Comparison of ENCODE assay signal across 8 cellular contexts in the genomic region with DNA sequence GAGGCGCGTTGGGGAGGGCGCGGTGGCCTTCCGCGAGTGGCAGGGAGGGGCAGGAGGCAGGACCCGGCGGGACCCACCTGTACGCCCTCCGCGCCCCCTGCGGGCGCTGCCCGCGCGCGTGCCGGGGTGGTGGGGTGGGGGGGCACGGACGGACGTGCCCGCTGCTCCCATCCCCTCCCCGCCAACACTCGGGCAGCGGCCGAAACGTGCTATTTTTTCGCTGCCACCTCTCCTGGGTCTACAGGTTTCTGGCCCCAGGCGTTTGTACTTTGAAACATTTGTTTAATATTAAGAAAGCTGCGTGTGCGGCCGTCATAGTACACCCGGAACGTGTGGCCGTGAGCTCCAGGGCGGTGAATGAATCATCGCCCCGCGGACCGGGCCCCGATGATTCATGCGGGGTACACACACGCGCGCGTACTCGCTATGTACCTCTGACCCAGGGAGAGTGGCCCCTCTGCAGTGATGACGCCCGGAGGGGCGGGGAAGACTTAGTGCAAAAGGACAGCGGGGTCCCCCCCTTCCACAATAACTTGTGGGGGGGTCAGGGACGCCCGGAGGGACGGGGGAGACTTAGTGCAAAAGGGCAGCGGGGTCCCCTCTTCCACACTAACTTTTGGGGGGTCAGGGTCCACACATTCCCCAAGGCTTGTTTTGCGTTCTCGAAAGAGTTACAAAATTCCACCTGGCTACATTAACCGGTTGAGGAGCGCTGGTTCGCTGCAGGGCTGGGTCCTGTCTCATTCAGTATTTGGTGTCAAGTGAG. TPM values are rescaled to one million over a fixed set of nuclear protein-coding genes. Genes with fewer than 3 reads are reported as not detected.
A peak's percentile ranks its signal among the peaks of the same experiment; 100 is the strongest.
DNase-seq lines count a peak whose midpoint lies in the region; ATAC-seq and TF ChIP-seq lines count a peak whose summit lies in the region.

No MANE protein-coding gene starts in this region.

- H3K4me1 ChIP-seq in HCT116 (ENCODE audit: control insufficient read depth in 1 of 2, insufficient read depth in 2 of 2, low read length in 2 of 2) (peaks cover 0 to 16% of the 10 kb centered on the region in 2 experiments; a peak in 2 of 4 replicates), endodermal cell (ENCODE audit: control insufficient read depth, insufficient read depth, low read length) (no peaks in the 10 kb centered on the region), mesodermal cell (ENCODE audit: control insufficient read depth, insufficient read depth, low read length, poor library complexity, severe bottlenecking) (peaks cover 2% of the 10 kb centered on the region)

- RAD21 ChIA-PET in HCT116 (lab: Charles Lee; ENCODE audit: low non-redundant PET in 1 of 2, low total read pairs in 2 of 2, uncharacterized antibody in 2 of 2, unreplicated experiment in 2 of 2), result interaction anchor here in 1 of 2 experiments (0.8 kb wide), 1 partner anchor 87 kb away, joined by 3 read pairs; no protein-coding TSS in a partner anchor

- H3K9me3 ChIP-seq in HCT116 (ENCODE audit: control insufficient read depth in 1 of 2, insufficient read depth in 1 of 2, low read depth in 1 of 2, low read length in 2 of 2) (no peaks in the 10 kb centered on the region), endodermal cell (ENCODE audit: control insufficient read depth, low read length) (no peaks in the 10 kb centered on the region), mesodermal cell (ENCODE audit: control insufficient read depth, low read length) (no peaks in the 10 kb centered on the region)

- no peaks in the 10 kb centered on the region for H3K4me1 Mint-ChIP-seq in endodermal cell

- H3K27me3 ChIP-seq in HCT116 (ENCODE audit: insufficient read depth, low read length) (no peaks in the 10 kb centered on the region), endodermal cell (ENCODE audit: control insufficient read depth, insufficient read depth, low read length, poor library complexity, severe bottlenecking) (peaks cover 84% of the 10 kb centered on the region)

- H3K4me3 Mint-ChIP-seq in endodermal cell, result peak overlapping the region; percentile 56

- TF ChIP-seq POLR2A in HCT116 (IDR thresholded peaks at IDR 0.05; ENCODE audit: borderline replicate concordance, extremely low read depth, insufficient read depth, insufficient read length), result no peak

- no peaks in the 10 kb centered on the region for H4K20me1 ChIP-seq in HCT116 (ENCODE audit: insufficient read depth)

- 2 to 10% methylated on average over 11 to 60 of the region's 60 CpGs for WGBS in endodermal cell (ENCODE audit: insufficient coverage in 1 of 2, insufficient read length in 1 of 2), 2 experiments
- WGBS in mesodermal cell (ENCODE audit: insufficient coverage in 2 of 2), 2 experiments, result 2 to 3% methylated on average over 43 to 47 of the region's 60 CpGs

- peak; percentile 44 for ATAC-seq in HCT116

- intact Hi-C loops in HCT116 (cut with micrococcal nuclease), result no loop called here

- peak overlapping the region; percentile 67 for H3K9ac ChIP-seq in HCT116 (ENCODE audit: low read length)
- H3K9ac ChIP-seq in endodermal cell (ENCODE audit: extremely low read depth, low read length, poor library complexity, severe bottlenecking), result peak overlapping the region; percentile 6

- TF ChIP-seq RAD21 in HCT116 (IDR thresholded peaks at IDR 0.05; ENCODE audit: low read depth), result no peak

- no peaks in the 10 kb centered on the region for H3K36me3 Mint-ChIP-seq in endodermal cell (ENCODE audit: low read depth)

- H3K9me2 ChIP-seq in HCT116 (ENCODE audit: insufficient read depth), result no peaks in the 10 kb centered on the region

- peak overlapping the region; percentile 60 to 71 for H3K4me3 ChIP-seq in HCT116 (replicated peaks in 1 of 2; ENCODE audit: low read depth in 1 of 2, low read length in 2 of 2)
- peak overlapping the region; percentile 79 for H3K4me3 ChIP-seq in endodermal cell (ENCODE audit: low read length)
- peak overlapping the region; percentile 63 for H3K4me3 ChIP-seq in mesodermal cell (ENCODE audit: extremely low read depth, insufficient read depth, low read length, poor library complexity, severe bottlenecking)

- peak overlapping the region; percentile 79 for H3K4me2 ChIP-seq in HCT116 (ENCODE audit: low read length)

- BruUV-seq in HCT116 (replicated peaks; lab: Mats Ljungman, UMichigan), result no TSS peak

- peaks cover 87% of the 10 kb centered on the region for H3K27me3 Mint-ChIP-seq in endodermal cell (ENCODE audit: insufficient read depth)

- TF ChIP-seq CTCF in HCT116 (IDR thresholded peaks at IDR 0.05 in 2 of 3, conservative IDR thresholded peaks at IDR 0.05 in 1 of 3; ENCODE audit: borderline replicate concordance in 1 of 3, insufficient read depth in 1 of 3, low read depth in 2 of 3, low read length in 2 of 3) (no peak), endodermal cell (conservative IDR thresholded peaks at IDR 0.05) (peak; percentile 8)

- CTCF ChIA-PET in HCT116 (lab: Charles Lee), result no interaction called here

- H3K36me3 ChIP-seq in HCT116 (ENCODE audit: control insufficient read depth in 1 of 2, insufficient read depth in 2 of 2, low read length in 2 of 2) (no peaks in the 10 kb centered on the region), endodermal cell (ENCODE audit: control insufficient read depth, insufficient read depth, low read length) (no peaks in the 10 kb centered on the region), mesodermal cell (ENCODE audit: control insufficient read depth, insufficient read depth, low read length) (no peaks in the 10 kb centered on the region)

- H2AFZ ChIP-seq in HCT116 (ENCODE audit: low read depth, low read length, poor library complexity, severe bottlenecking), result no peak overlapping the region

- H3K27ac ChIP-seq in HCT116 (ENCODE audit: low read depth, low read length) (peak overlapping the region; percentile 77; the same call in 1 of the 2 replicates), endodermal cell (ENCODE audit: low read depth, low read length) (no peak overlapping the region), mesodermal cell (ENCODE audit: low read depth, low read length, severe bottlenecking) (no peak overlapping the region)

- no peak overlapping the region for H3K27ac Mint-ChIP-seq in endodermal cell

- H3K9me3 Mint-ChIP-seq in endodermal cell, result no peaks in the 10 kb centered on the region

- POLR2A ChIA-PET in HCT116 (lab: Charles Lee), result interaction anchor here (0.6 kb wide), 1 partner anchor 120 kb away, joined by 3 read pairs; no protein-coding TSS in a partner anchor

- H3K79me2 ChIP-seq in HCT116 (ENCODE audit: insufficient read depth, low read length), result peaks cover 39% of the 10 kb centered on the region

- DNase-seq in ELF-1 (ENCODE audit: low read depth, low spot score) (peak; percentile 16), HCT116 (ENCODE audit: low read depth, low spot score) (peak; percentile 15), NCI-H1436 (lab: John Stamatoyannopoulos, UW) (peak; percentile 34), endodermal cell (peak; percentile 65), COLO829 (ENCODE audit: low spot score) (no peak)
- peak; percentile 38 for DNase-seq in activated CD8-positive, alpha-beta memory T cell treated with anti-CD3 and anti-CD28 coated beads, Interleukin-2, amount 50 U/mL, for 24 hours (ENCODE audit: extremely low read depth)
- DNase-seq in stimulated activated CD8-positive, alpha-beta memory T cell treated with anti-CD3 and anti-CD28 coated beads, Interleukin-15, amount 100 ng/mL, for 4 hours (ENCODE audit: low read depth in 2 of 2), result peak; percentile 62 to 64

TF ChIP-seq in HCT116, 20 proteins besides CTCF, POLR2A, EP300 and RAD21:
- TF ChIP-seq SRF (IDR thresholded peaks at IDR 0.05; ENCODE audit: low read depth) (no peak), SP1 (IDR thresholded peaks at IDR 0.05; ENCODE audit: low read depth) (no peak), EZH2 (IDR thresholded peaks at IDR 0.05) (no peak), CBX3 (IDR thresholded peaks at IDR 0.05; ENCODE audit: low read depth) (no peak), EZH2phosphoT487 (IDR thresholded peaks at IDR 0.05; ENCODE audit: borderline replicate concordance) (no peak), ZBTB33 (IDR thresholded peaks at IDR 0.05; ENCODE audit: extremely low read depth, insufficient replicate concordance, low read length) (no peak), POLR2AphosphoS5 (IDR thresholded peaks at IDR 0.05; ENCODE audit: low read depth, low read length) (peak; percentile 17; the same call in 1 of the 2 replicates), JUND (IDR thresholded peaks at IDR 0.05) (peak; percentile 71), YY1 (IDR thresholded peaks at IDR 0.05; ENCODE audit: extremely low read depth, insufficient replicate concordance, low read depth, low read length) (no peak), TCF7L2 (IDR thresholded peaks at IDR 0.05; ENCODE audit: borderline replicate concordance, extremely low read depth, insufficient read depth, insufficient read length) (no peak), FOSL1 (IDR thresholded peaks at IDR 0.05; ENCODE audit: low read depth) (peak; percentile 63)
- TF ChIP-seq, protein P1, sequence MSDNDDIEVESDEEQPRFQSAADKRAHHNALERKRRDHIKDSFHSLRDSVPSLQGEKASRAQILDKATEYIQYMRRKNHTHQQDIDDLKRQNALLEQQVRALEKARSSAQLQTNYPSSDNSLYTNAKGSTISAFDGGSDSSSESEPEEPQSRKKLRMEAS (IDR thresholded peaks at IDR 0.05), result 0 out of 2 replicates have a peak, but pooled peaks have one; percentile 22

RNA-seq across cellular contexts. Expression of gene PCGF5, which starts 56.6 kb away (rescaled TPM):
- total RNA-seq in HCT116 (2021; ENCODE audit: unreplicated experiment), result 27.5 TPM
- 11.3 and 12.1 TPM in 2 replicates for polyA plus RNA-seq in HCT116 (2012)
- 1 to 10 TPM; 6.8 to 9.2 TPM for total RNA-seq in endodermal cell
- polyA plus RNA-seq in endodermal cell (2013, experiment 1 of 2), result 16.0 TPM
- polyA plus RNA-seq in endodermal cell (2013, experiment 2 of 2), result 16.5 TPM
- polyA plus RNA-seq in mesodermal cell (2013, experiment 1 of 2), result 12.5 TPM
- 12.7 TPM for polyA plus RNA-seq in mesodermal cell (2013, experiment 2 of 2)
